ENCODE assay signal across 36 cellular contexts in genomic region chr9:135095470-135096407, GRCh38. TPM values are rescaled to one million over a fixed set of nuclear protein-coding genes. Genes with fewer than 3 reads are reported as not detected.
DNase-seq lines count a peak whose midpoint lies in the region; FAIRE-seq and TF ChIP-seq lines count a peak whose summit lies in the region.
"Had no signal": no experiment of that assay in that cellular context is flagged by ENCODE, and none has a peak within 500 bp of the region (broad histone marks: within the 10 kb centered on the region; RNA-seq: fewer than 3 reads in every experiment).

No MANE protein-coding gene starts in this region.

- FAIRE-seq in bronchial epithelial cell (lab: Jason Lieb, UNC): peak; percentile 84
- FAIRE-seq: GM18507, HTR-8/SVneo, islet of Langerhans, urothelium cell line had no signal

- DNase-seq in NCI-H1417 (lab: John Stamatoyannopoulos, UW) (peak in 2 of 3 experiments; percentile 4 to 12), NCI-H1417 treated with DMSO at 0.1 percent for 48 hours (lab: John Stamatoyannopoulos, UW) (no peak), DMS79 (lab: John Stamatoyannopoulos, UW) (peak; percentile 57), NCI-H345 (lab: John Stamatoyannopoulos, UW) (peak; percentile 61), bronchial epithelial cell (ENCODE audit: low read depth) (no peak), NCI-H1694 (lab: John Stamatoyannopoulos, UW) (no peak), GM13976 (ENCODE audit: low spot score) (no peak), NCI-H128 (lab: John Stamatoyannopoulos, UW; ENCODE audit: unreplicated experiment) (no peak)
- DNase-seq: activated CD4-positive, alpha-beta memory T cell treated with anti-CD3 and anti-CD28 coated beads, Interleukin-2, amount 10 ng/mL, durations not matched to agents 7 days and 5 days; activated CD4-positive, CD25-positive, alpha-beta regulatory T cell treated with anti-CD3 and anti-CD28 coated beads, Interleukin-2, amount 50 U/mL, for 72 hours; activated CD8-positive, alpha-beta memory T cell treated with anti-CD3 and anti-CD28 coated beads, Interleukin-2, amount 50 U/mL, for 48 hours; AML-193; anterior cingulate cortex; CD4-positive, alpha-beta memory T cell; DND-41; effector memory CD4-positive, alpha-beta T cell; H7; KBM-7; mesenchymal stem cell; MG63; NCI-H187 treated with DMSO at 0.1 percent for 48 hours; NCI-H524 treated with DMSO at 0.1 percent for 48 hours; RPMI8226; sigmoid colon; stimulated activated naive CD8-positive, alpha-beta T cell treated with anti-CD3 and anti-CD28 coated beads, Interleukin-15, Interleukin-2, amounts not matched to agents 100 U/mL and 50 U/mL, for 24 hours; T-helper 2 cell had no signal

- no peaks in the 10 kb centered on the region for H3K27me3 ChIP-seq in bronchial epithelial cell (ENCODE audit: control insufficient read depth, insufficient read depth, low read length)
- H3K27me3 ChIP-seq: cardiac muscle cell, MG63, sigmoid colon had no signal

- no peak overlapping the region for H3K4me3 ChIP-seq in bronchial epithelial cell (ENCODE audit: low read depth, low read length)
- H3K4me3 ChIP-seq: cardiac muscle cell, coronary artery, left lung, MG63, sigmoid colon, thoracic aorta had no signal

- H3K36me3 ChIP-seq in bronchial epithelial cell (ENCODE audit: control insufficient read depth, insufficient read depth, low read length): no peaks in the 10 kb centered on the region
- H3K36me3 ChIP-seq: cardiac muscle cell, left lung, thoracic aorta had no signal

- in situ Hi-C loops in GM13976 (cut with MboI; ENCODE audit: low sequenced_read_pairs, unreplicated experiment): loop anchor here (25.0 kb wide), 1 partner anchor 317 kb away; no protein-coding TSS in a partner anchor

- TF ChIP-seq CTCF in bronchial epithelial cell (IDR thresholded peaks at IDR 0.05; ENCODE audit: insufficient read depth, low read length, severe bottlenecking) (no peak), GM13976 (IDR thresholded peaks at IDR 0.05; ENCODE audit: borderline replicate concordance, control extremely low read depth, extremely low read depth, insufficient read depth, missing control alignments) (no peak)

RNA-seq across cellular contexts. Expression of gene OLFM1, which starts 8.3 kb away (rescaled TPM):
- total RNA-seq in bronchial epithelial cell: 0.13 and 0.26 TPM in 2 replicates
- total RNA-seq: activated CD4-positive, alpha-beta memory T cell treated with anti-CD3 and anti-CD28 coated beads, Interleukin-2, amount 10 ng/mL, durations not matched to agents 7 days and 5 days; activated naive CD4-positive, alpha-beta T cell treated with anti-CD3 and anti-CD28 coated beads, Interleukin-2, amount 50 U/mL, for 72 hours; CD4-positive, alpha-beta memory T cell; epithelial cell of proximal tubule had no signal

Comparison
In these comparisons a context has a peak if more than half of its experiments do, and no peak if none do; other contexts are left out.
1. DNase-seq: peak in NCI-H1417 (2 of 3), DMS79 (single experiment) and NCI-H345 (single experiment); none in NCI-H1417 treated with DMSO at 0.1 percent for 48 hours (single experiment), bronchial epithelial cell (single experiment), NCI-H1694 (single experiment), GM13976 (single experiment) and NCI-H128 (single experiment).